ENCODE assay signal across 15 cellular contexts in the genomic region with DNA sequence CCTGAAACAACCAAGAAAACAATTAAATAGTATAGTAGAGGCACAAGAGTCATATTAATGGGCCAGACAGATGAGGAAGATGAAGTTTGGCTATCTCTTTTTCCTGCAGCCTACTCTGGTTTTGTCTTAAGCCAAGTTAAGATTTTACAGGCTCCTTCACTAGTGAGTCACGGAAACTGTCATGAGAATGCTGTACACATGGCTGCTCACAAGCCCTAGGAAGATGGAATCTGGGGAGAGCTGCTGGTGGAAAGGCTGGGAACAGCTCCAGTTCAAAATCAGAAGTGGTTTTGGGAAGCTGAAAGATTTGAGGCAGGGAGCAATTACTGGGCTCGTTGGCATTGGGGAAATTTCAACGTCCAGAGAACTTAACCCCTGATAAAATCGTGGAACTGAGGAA. TPM values are rescaled to one million over a fixed set of nuclear protein-coding genes. Genes with fewer than 3 reads are reported as not detected.
DNase-seq lines count a peak whose midpoint lies in the region; ATAC-seq and TF ChIP-seq lines count a peak whose summit lies in the region.
"Had no signal": no experiment of that assay in that cellular context is flagged by ENCODE, and none has a peak within 500 bp of the region (broad histone marks: within the 10 kb centered on the region; RNA-seq: fewer than 3 reads in every experiment).

No MANE protein-coding gene starts in this region.

- POLR2A ChIA-PET in AG04449 (lab: Yijun Ruan, JAX) = no interaction called here

- H3K27ac Mint-ChIP-seq in GM23338 = no peak overlapping the region
- H3K27ac Mint-ChIP-seq: activated CD4-positive, alpha-beta memory T cell treated with anti-CD3 and anti-CD28 coated beads for 36 hours had no signal

- TF ChIP-seq CTCF in AG04449 (IDR thresholded peaks at IDR 0.05; ENCODE audit: insufficient read depth, low read length, missing control alignments) (no peak), GM23338 (conservative IDR thresholded peaks at IDR 0.05; ENCODE audit: low read depth in 2 of 2) (no peak), cardiac fibroblast (IDR thresholded peaks at IDR 0.05; ENCODE audit: low read depth, low read length) (no peak)

- no peaks in the 10 kb centered on the region for H4K20me1 ChIP-seq in GM23338 (replicated peaks; ENCODE audit: insufficient read depth)

- CTCF ChIA-PET in AG04449 (lab: Yijun Ruan, JAX) = interaction anchor here (0.9 to 1.6 kb wide), 4 partner anchors 10 to 49 kb away, joined by 3 to 6 read pairs (median 4); no protein-coding TSS in a partner anchor

- H3F3A ChIP-seq in GM23338 (replicated peaks; ENCODE audit: low read depth) = no peaks in the 10 kb centered on the region

- no peak overlapping the region for H3K27ac ChIP-seq in GM23338 (ENCODE audit: low read depth)
- H3K27ac ChIP-seq: adrenal gland had no signal

- H3K4me1 Mint-ChIP-seq in GM23338 = no peaks in the 10 kb centered on the region; the same call in 2 of the 3 replicates

- H3K79me2 ChIP-seq in GM23338 (replicated peaks; ENCODE audit: insufficient read depth) = no peaks in the 10 kb centered on the region

- peak; percentile 55 for DNase-seq in AG04449 (ENCODE audit: low read depth, low spot score)
- DNase-seq in GM23338 (ENCODE audit: low spot score) = no peak
- DNase-seq in cardiac fibroblast (ENCODE audit: low read depth in 2 of 2) = peak; percentile 31 to 34
- peak; percentile 65 for DNase-seq in iris pigment epithelial cell (ENCODE audit: low read depth)
- DNase-seq in G401 (ENCODE audit: low spot score) = no peak
- DNase-seq in NCI-H128 (lab: John Stamatoyannopoulos, UW; ENCODE audit: unreplicated experiment) = no peak
- DNase-seq in GOT3 (lab: John Stamatoyannopoulos, UW) = no peak
- DNase-seq in Kasumi-1 (lab: John Stamatoyannopoulos, UW) = no peak
- DNase-seq: activated CD4-positive, alpha-beta memory T cell treated with anti-CD3 and anti-CD28 coated beads for 36 hours; adrenal gland; Karpas-422; left lung; posterior cingulate gyrus; stimulated activated CD4-positive, alpha-beta T cell treated with anti-CD3 and anti-CD28 coated beads, Interleukin-12 subunit alpha, Interleukin-12 subunit beta, amount 100 ng/mL, for 4 hours; stimulated activated naive CD8-positive, alpha-beta T cell treated with anti-CD3 and anti-CD28 coated beads, Interleukin-15, Interleukin-2, amounts not matched to agents 100 U/mL and 50 U/mL, for 24 hours had no signal

- H3K36me3 Mint-ChIP-seq in GM23338 (ENCODE audit: low read depth) = no peaks in the 10 kb centered on the region
- H3K36me3 Mint-ChIP-seq: activated CD4-positive, alpha-beta memory T cell treated with anti-CD3 and anti-CD28 coated beads for 36 hours had no signal

- H3K27me3 Mint-ChIP-seq in GM23338 (ENCODE audit: insufficient read depth, low read depth, poor library complexity) = peaks cover 2% of the 10 kb centered on the region
- H3K27me3 Mint-ChIP-seq: activated CD4-positive, alpha-beta memory T cell treated with anti-CD3 and anti-CD28 coated beads for 36 hours had no signal

- H3K4me3 Mint-ChIP-seq in GM23338 = no peak overlapping the region
- H3K4me3 Mint-ChIP-seq: activated CD4-positive, alpha-beta memory T cell treated with anti-CD3 and anti-CD28 coated beads for 36 hours had no signal

- H3K4me1 ChIP-seq in GM23338 (ENCODE audit: insufficient read depth) = no peaks in the 10 kb centered on the region

- peak overlapping the region; percentile 59; the same call in 1 of the 2 replicates for H2AFZ ChIP-seq in GM23338

- ATAC-seq in GM23338 = no peak
- ATAC-seq: left lung; stimulated activated naive CD8-positive, alpha-beta T cell treated with anti-CD3 and anti-CD28 coated beads, Interleukin-15, Interleukin-2, amounts not matched to agents 100 U/mL and 50 U/mL, for 24 hours had no signal

- H3K9me2 ChIP-seq in GM23338 (ENCODE audit: insufficient read depth) = no peaks in the 10 kb centered on the region

- no peak overlapping the region for H3K4me2 ChIP-seq in GM23338

- H3K4me3 ChIP-seq in AG04449 (ENCODE audit: low read depth, low read length) = no peak overlapping the region
- no peak overlapping the region for H3K4me3 ChIP-seq in GM23338
- H3K4me3 ChIP-seq in cardiac fibroblast (replicated peaks in 1 of 2; ENCODE audit: low read depth in 2 of 2, low read length in 2 of 2) = no peak overlapping the region
- H3K4me3 ChIP-seq: adrenal gland, left lung had no signal

- H3K9me3 Mint-ChIP-seq in GM23338 = no peaks in the 10 kb centered on the region
- H3K9me3 Mint-ChIP-seq: activated CD4-positive, alpha-beta memory T cell treated with anti-CD3 and anti-CD28 coated beads for 36 hours had no signal

- in situ Hi-C loops in G401 (cut with HindIII; ENCODE audit: low sequenced_read_pairs) = no loop called here

- no peaks in the 10 kb centered on the region for H3K27me3 ChIP-seq in GM23338 (ENCODE audit: insufficient read depth)
- H3K27me3 ChIP-seq: left lung had no signal

- no peaks in the 10 kb centered on the region for H3K36me3 ChIP-seq in GM23338 (ENCODE audit: insufficient read depth)
- H3K36me3 ChIP-seq: adrenal gland, left lung had no signal

TF ChIP-seq in GM23338, 12 proteins besides CTCF, POLR2A, EP300 and RAD21:
- no peak for TF ChIP-seq ZNF114 (CRISPR knock-in tag; IDR thresholded peaks at IDR 0.05)
- no peak for TF ChIP-seq EZH2 (IDR thresholded peaks at IDR 0.05; ENCODE audit: low read depth, unreplicated experiment)

RNA-seq across cellular contexts. Expression of gene S1PR1, which starts 46.4 kb away (rescaled TPM):
- 4.1 and 5.2 TPM in 2 replicates for total RNA-seq in GM23338 (2014; rRNA removed; shearing (Covaris generic))
- 2.6 and 2.7 TPM in 2 replicates for polyA plus RNA-seq in GM23338 (2016; fragmentation: Nextera tagmentation; extraction: Ambion mirVana)
- not detected in 2 replicates for total RNA-seq in G401 (2014; rRNA removed; shearing (Covaris generic))

Comparison
In these comparisons a context has a peak if more than half of its experiments do, and no peak if none do; other contexts are left out.
1. DNase-seq: peak in AG04449 (single experiment), cardiac fibroblast (2 of 2) and iris pigment epithelial cell (single experiment); none in GM23338 (single experiment), G401 (single experiment), NCI-H128 (single experiment), GOT3 (single experiment) and Kasumi-1 (0 of 2).